ENCODE assay signal across 10 cellular contexts in genomic region chr7:80453699-80454340, GRCh38. TPM values are rescaled to one million over a fixed set of nuclear protein-coding genes. Genes with fewer than 3 reads are reported as not detected.
DNase-seq lines count a peak whose midpoint lies in the region; ATAC-seq, FAIRE-seq and TF ChIP-seq lines count a peak whose summit lies in the region.
"Had no signal": no experiment of that assay in that cellular context is flagged by ENCODE, and none has a peak within 500 bp of the region (broad histone marks: within the 10 kb centered on the region; RNA-seq: fewer than 3 reads in every experiment).

No MANE protein-coding gene starts in this region.

- H3K27me3 Mint-ChIP-seq in brain (peaks cover 3% of the 10 kb centered on the region), nephron (ENCODE audit: low read depth) (no peaks in the 10 kb centered on the region)
- no peaks in the 10 kb centered on the region for H3K27me3 Mint-ChIP-seq in CD4-positive, alpha-beta T cell
- H3K27me3 Mint-ChIP-seq in activated CD4-positive, alpha-beta T cell treated with anti-CD3 and anti-CD28 coated beads, Interleukin-2, amount 10 ng/mL, durations not matched to agents 24 days and 14 days, result no peaks in the 10 kb centered on the region

- CTCF ChIA-PET in CD4-positive, alpha-beta T cell (lab: Charles Lee), result no interaction called here

- peak; percentile 95 for FAIRE-seq in G401.6 (lab: Jason Lieb, UNC)

- no peak for ATAC-seq in CD4-positive, alpha-beta T cell (ENCODE audit: poor library complexity)

- no peak overlapping the region for H3K27ac Mint-ChIP-seq in brain
- no peak overlapping the region for H3K27ac Mint-ChIP-seq in nephron
- no peak overlapping the region for H3K27ac Mint-ChIP-seq in CD4-positive, alpha-beta T cell
- H3K27ac Mint-ChIP-seq in activated CD4-positive, alpha-beta T cell treated with anti-CD3 and anti-CD28 coated beads, Interleukin-2, amount 10 ng/mL, durations not matched to agents 24 days and 14 days, result no peak overlapping the region

- no peaks in the 10 kb centered on the region for H3K36me3 Mint-ChIP-seq in brain
- H3K36me3 Mint-ChIP-seq in nephron (ENCODE audit: low read depth), result no peaks in the 10 kb centered on the region
- H3K36me3 Mint-ChIP-seq in CD4-positive, alpha-beta T cell (ENCODE audit: low read depth), result no peaks in the 10 kb centered on the region
- H3K36me3 Mint-ChIP-seq in activated CD4-positive, alpha-beta T cell treated with anti-CD3 and anti-CD28 coated beads, Interleukin-2, amount 10 ng/mL, durations not matched to agents 24 days and 14 days (ENCODE audit: low read depth), result no peaks in the 10 kb centered on the region

- no peak overlapping the region for H3K4me3 Mint-ChIP-seq in brain
- no peak overlapping the region for H3K4me3 Mint-ChIP-seq in nephron
- no peak overlapping the region for H3K4me3 Mint-ChIP-seq in CD4-positive, alpha-beta T cell
- no peak overlapping the region for H3K4me3 Mint-ChIP-seq in activated CD4-positive, alpha-beta T cell treated with anti-CD3 and anti-CD28 coated beads, Interleukin-2, amount 10 ng/mL, durations not matched to agents 24 days and 14 days

- no peaks in the 10 kb centered on the region for H3K9me3 ChIP-seq in CD4-positive, alpha-beta T cell (ENCODE audit: control insufficient read depth, low read length)

- TF ChIP-seq CTCF in brain (conservative IDR thresholded peaks at IDR 0.05) (peak; percentile 81 to 87), nephron (IDR thresholded peaks at IDR 0.05; ENCODE audit: unreplicated experiment in 3 of 3) (peak; percentile 47 to 83 (median 64))
- TF ChIP-seq CTCF in CD4-positive, alpha-beta T cell (IDR thresholded peaks at IDR 0.05), result no peak

- H3K27me3 ChIP-seq in CD4-positive, alpha-beta T cell (ENCODE audit: control insufficient read depth, insufficient read depth, low read length), result no peaks in the 10 kb centered on the region

- POLR2A ChIA-PET in CD4-positive, alpha-beta T cell (lab: Charles Lee), result no interaction called here

- intact Hi-C loops in CD4-positive, alpha-beta T cell (cut with DNase I, micrococcal nuclease), result loop anchor here (1.0 to 10.0 kb wide), 3 partner anchors 359 to 397 kb away; no protein-coding TSS in a partner anchor
- intact Hi-C loops in activated CD4-positive, alpha-beta T cell treated with anti-CD3 and anti-CD28 coated beads, Interleukin-2, amount 10 ng/mL, durations not matched to agents 24 days and 14 days (cut with micrococcal nuclease), result loop anchor here (1.0 kb wide), 1 partner anchor 394 kb away; no protein-coding TSS in a partner anchor

- no peak overlapping the region for H3K27ac ChIP-seq in CD4-positive, alpha-beta T cell (ENCODE audit: low read depth, low read length)

- H3K9me3 Mint-ChIP-seq in brain, result peaks cover 0 to 4% (median 0%) of the 10 kb centered on the region in 5 experiments
- no peaks in the 10 kb centered on the region for H3K9me3 Mint-ChIP-seq in nephron
- no peaks in the 10 kb centered on the region for H3K9me3 Mint-ChIP-seq in CD4-positive, alpha-beta T cell
- no peaks in the 10 kb centered on the region for H3K9me3 Mint-ChIP-seq in activated CD4-positive, alpha-beta T cell treated with anti-CD3 and anti-CD28 coated beads, Interleukin-2, amount 10 ng/mL, durations not matched to agents 24 days and 14 days

- DNase-seq in NAMALWA (ENCODE audit: low spot score), result peak; percentile 53
- no peak for DNase-seq in central memory CD4-positive, alpha-beta T cell
- no peak for DNase-seq in CD4-positive, alpha-beta T cell
- no peak for DNase-seq in activated CD4-positive, alpha-beta T cell treated with anti-CD3 and anti-CD28 coated beads, Interleukin-2, amount 10 ng/mL, durations not matched to agents 24 days and 14 days
- no peak for DNase-seq in putamen (ENCODE audit: low spot score)

- H3K4me1 Mint-ChIP-seq in brain (no peaks in the 10 kb centered on the region), nephron (no peaks in the 10 kb centered on the region)
- no peaks in the 10 kb centered on the region for H3K4me1 Mint-ChIP-seq in CD4-positive, alpha-beta T cell (ENCODE audit: low read depth)
- no peaks in the 10 kb centered on the region for H3K4me1 Mint-ChIP-seq in activated CD4-positive, alpha-beta T cell treated with anti-CD3 and anti-CD28 coated beads, Interleukin-2, amount 10 ng/mL, durations not matched to agents 24 days and 14 days

RNA-seq across cellular contexts. Expression of gene GNAT3, which starts 58.0 kb away (rescaled TPM):
- polyA plus RNA-seq in brain (ENCODE audit: insufficient read depth, low read depth, low replicate concordance), result not detected
- not detected for total RNA-seq in CD4-positive, alpha-beta T cell
- not detected in 2 replicates for total RNA-seq in activated CD4-positive, alpha-beta T cell treated with anti-CD3 and anti-CD28 coated beads, Interleukin-2, amount 10 ng/mL, durations not matched to agents 24 days and 14 days
- total RNA-seq: NCI-H460, urinary bladder had no signal
- polyA plus RNA-seq: urinary bladder had no signal
